1 cellular context compared by ENCODE assay signal in the genomic region with DNA sequence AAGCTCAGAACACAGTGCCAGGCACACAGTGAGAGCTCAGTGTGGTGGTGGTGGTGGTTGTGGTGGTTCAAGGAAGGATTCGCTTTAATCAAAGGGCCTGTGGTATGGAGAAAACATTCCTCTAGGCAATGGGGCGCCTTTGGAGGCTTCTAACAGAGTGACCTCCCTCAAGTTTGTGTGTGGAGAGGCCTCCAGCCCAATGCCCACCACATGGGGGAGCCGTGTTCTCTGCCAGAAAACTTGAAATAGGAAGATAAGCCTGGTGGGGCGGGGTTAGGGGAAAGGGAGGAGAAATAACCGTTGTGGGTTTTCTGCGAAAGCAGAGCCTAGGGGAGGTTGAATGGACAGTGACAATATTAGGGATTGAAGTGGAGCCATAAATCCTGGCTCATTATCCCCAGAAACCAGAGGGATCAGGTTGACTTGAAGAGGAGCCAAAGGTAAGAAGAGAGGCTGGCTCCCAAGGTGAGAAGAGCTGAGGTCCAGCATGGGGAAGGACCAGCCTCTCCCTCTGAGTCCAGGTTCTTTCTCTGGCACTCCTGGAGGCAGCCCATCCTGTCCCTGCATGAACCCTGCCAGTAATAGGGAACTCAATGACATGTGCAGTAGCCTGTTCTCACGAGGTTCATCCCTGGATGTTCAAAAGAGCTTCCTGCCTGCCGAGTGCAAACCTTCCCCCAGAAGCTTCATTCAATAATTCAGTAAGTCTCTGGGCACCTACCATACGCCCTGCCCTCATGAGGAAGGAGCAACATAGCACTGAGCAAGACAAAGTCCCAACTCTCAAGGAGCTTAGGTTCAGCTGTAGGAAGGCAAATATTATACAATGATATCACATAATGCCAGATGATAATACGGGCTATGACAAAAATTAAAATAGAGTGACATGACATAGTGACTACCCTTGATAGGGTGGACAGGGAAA.
TF ChIP-seq lines count a peak whose summit lies in the region.

No MANE protein-coding gene starts in this region.

TF ChIP-seq in HepG2, 621 proteins besides CTCF, POLR2A, EP300 and RAD21 (continued from another document and continues in another):
- TF ChIP-seq, protein P1, sequence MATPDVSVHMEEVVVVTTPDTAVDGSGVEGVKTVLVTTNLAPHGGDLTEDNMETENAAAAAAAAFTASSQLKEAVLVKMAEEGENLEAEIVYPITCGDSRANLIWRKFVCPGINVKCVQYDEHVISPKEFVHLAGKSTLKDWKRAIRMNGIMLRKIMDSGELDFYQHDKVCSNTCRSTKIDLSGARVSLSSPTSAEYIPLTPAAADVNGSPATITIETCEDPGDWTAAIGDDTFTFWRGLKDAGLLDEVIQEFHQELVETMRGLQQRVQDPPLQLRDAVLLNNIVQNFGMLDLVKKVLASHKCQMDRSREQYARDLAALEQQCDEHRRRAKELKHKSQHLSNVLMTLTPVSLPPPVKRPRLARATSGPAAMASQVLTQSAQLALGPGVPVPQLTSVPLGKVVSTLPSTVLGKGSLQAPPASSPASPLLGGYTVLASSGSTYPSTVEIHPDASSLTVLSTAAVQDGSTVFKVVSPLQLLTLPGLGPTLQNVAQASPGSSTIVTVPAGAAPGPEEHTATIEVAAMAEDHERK (CRISPR knock-in tag; IDR thresholded peaks at IDR 0.05; ENCODE audit: low read depth) = no peak
- TF ChIP-seq ZNF776 (CRISPR knock-in tag; IDR thresholded peaks at IDR 0.05) = no peak
- TF ChIP-seq MYNN (CRISPR knock-in tag; IDR thresholded peaks at IDR 0.05; ENCODE audit: low read depth) = no peak
- TF ChIP-seq FOXC1 (CRISPR knock-in tag; IDR thresholded peaks at IDR 0.05; ENCODE audit: borderline replicate concordance) = 0 out of 2 replicates have a peak, but pooled peaks have one; percentile 38
- no peak for TF ChIP-seq ZKSCAN1 (IDR thresholded peaks at IDR 0.05; ENCODE audit: low read length)
- TF ChIP-seq ATF5 (CRISPR knock-in tag; IDR thresholded peaks at IDR 0.05; ENCODE audit: low read depth) = no peak
- TF ChIP-seq, protein P2, sequence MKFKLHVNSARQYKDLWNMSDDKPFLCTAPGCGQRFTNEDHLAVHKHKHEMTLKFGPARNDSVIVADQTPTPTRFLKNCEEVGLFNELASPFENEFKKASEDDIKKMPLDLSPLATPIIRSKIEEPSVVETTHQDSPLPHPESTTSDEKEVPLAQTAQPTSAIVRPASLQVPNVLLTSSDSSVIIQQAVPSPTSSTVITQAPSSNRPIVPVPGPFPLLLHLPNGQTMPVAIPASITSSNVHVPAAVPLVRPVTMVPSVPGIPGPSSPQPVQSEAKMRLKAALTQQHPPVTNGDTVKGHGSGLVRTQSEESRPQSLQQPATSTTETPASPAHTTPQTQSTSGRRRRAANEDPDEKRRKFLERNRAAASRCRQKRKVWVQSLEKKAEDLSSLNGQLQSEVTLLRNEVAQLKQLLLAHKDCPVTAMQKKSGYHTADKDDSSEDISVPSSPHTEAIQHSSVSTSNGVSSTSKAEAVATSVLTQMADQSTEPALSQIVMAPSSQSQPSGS (CRISPR knock-in tag; IDR thresholded peaks at IDR 0.05) = no peak
- TF ChIP-seq, protein P3, sequence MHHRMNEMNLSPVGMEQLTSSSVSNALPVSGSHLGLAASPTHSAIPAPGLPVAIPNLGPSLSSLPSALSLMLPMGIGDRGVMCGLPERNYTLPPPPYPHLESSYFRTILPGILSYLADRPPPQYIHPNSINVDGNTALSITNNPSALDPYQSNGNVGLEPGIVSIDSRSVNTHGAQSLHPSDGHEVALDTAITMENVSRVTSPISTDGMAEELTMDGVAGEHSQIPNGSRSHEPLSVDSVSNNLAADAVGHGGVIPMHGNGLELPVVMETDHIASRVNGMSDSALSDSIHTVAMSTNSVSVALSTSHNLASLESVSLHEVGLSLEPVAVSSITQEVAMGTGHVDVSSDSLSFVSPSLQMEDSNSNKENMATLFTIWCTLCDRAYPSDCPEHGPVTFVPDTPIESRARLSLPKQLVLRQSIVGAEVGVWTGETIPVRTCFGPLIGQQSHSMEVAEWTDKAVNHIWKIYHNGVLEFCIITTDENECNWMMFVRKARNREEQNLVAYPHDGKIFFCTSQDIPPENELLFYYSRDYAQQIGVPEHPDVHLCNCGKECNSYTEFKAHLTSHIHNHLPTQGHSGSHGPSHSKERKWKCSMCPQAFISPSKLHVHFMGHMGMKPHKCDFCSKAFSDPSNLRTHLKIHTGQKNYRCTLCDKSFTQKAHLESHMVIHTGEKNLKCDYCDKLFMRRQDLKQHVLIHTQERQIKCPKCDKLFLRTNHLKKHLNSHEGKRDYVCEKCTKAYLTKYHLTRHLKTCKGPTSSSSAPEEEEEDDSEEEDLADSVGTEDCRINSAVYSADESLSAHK (CRISPR knock-in tag; IDR thresholded peaks at IDR 0.05; ENCODE audit: borderline replicate concordance) = no peak
- TF ChIP-seq ZNF430 (CRISPR knock-in tag; IDR thresholded peaks at IDR 0.05) = no peak
- TF ChIP-seq, protein P4, sequence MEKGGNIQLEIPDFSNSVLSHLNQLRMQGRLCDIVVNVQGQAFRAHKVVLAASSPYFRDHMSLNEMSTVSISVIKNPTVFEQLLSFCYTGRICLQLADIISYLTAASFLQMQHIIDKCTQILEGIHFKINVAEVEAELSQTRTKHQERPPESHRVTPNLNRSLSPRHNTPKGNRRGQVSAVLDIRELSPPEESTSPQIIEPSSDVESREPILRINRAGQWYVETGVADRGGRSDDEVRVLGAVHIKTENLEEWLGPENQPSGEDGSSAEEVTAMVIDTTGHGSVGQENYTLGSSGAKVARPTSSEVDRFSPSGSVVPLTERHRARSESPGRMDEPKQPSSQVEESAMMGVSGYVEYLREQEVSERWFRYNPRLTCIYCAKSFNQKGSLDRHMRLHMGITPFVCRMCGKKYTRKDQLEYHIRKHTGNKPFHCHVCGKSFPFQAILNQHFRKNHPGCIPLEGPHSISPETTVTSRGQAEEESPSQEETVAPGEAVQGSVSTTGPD (CRISPR knock-in tag; IDR thresholded peaks at IDR 0.05) = no peak
- TF ChIP-seq, protein P5, sequence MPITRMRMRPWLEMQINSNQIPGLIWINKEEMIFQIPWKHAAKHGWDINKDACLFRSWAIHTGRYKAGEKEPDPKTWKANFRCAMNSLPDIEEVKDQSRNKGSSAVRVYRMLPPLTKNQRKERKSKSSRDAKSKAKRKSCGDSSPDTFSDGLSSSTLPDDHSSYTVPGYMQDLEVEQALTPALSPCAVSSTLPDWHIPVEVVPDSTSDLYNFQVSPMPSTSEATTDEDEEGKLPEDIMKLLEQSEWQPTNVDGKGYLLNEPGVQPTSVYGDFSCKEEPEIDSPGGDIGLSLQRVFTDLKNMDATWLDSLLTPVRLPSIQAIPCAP (CRISPR knock-in tag; IDR thresholded peaks at IDR 0.05; ENCODE audit: low read depth) = no peak
- no peak for TF ChIP-seq ZMYM2 (CRISPR knock-in tag; IDR thresholded peaks at IDR 0.05)
- TF ChIP-seq, protein P6, sequence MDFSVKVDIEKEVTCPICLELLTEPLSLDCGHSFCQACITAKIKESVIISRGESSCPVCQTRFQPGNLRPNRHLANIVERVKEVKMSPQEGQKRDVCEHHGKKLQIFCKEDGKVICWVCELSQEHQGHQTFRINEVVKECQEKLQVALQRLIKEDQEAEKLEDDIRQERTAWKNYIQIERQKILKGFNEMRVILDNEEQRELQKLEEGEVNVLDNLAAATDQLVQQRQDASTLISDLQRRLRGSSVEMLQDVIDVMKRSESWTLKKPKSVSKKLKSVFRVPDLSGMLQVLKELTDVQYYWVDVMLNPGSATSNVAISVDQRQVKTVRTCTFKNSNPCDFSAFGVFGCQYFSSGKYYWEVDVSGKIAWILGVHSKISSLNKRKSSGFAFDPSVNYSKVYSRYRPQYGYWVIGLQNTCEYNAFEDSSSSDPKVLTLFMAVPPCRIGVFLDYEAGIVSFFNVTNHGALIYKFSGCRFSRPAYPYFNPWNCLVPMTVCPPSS (IDR thresholded peaks at IDR 0.05) = no peak
- no peak for TF ChIP-seq GMEB1 (CRISPR knock-in tag; IDR thresholded peaks at IDR 0.05; ENCODE audit: borderline replicate concordance)
- no peak for TF ChIP-seq TBL1XR1 (IDR thresholded peaks at IDR 0.05; ENCODE audit: borderline replicate concordance, low read length, partially characterized antibody)
- TF ChIP-seq ZNF660 (CRISPR knock-in tag; IDR thresholded peaks at IDR 0.05; ENCODE audit: borderline replicate concordance, low read depth) = no peak
- TF ChIP-seq, protein P7, sequence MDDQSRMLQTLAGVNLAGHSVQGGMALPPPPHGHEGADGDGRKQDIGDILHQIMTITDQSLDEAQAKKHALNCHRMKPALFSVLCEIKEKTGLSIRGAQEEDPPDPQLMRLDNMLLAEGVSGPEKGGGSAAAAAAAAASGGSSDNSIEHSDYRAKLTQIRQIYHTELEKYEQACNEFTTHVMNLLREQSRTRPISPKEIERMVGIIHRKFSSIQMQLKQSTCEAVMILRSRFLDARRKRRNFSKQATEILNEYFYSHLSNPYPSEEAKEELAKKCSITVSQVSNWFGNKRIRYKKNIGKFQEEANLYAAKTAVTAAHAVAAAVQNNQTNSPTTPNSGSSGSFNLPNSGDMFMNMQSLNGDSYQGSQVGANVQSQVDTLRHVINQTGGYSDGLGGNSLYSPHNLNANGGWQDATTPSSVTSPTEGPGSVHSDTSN (CRISPR knock-in tag; IDR thresholded peaks at IDR 0.05; ENCODE audit: borderline replicate concordance) = no peak
- TF ChIP-seq ZNF335 (CRISPR knock-in tag; IDR thresholded peaks at IDR 0.05) = no peak
- TF ChIP-seq RXRA (CRISPR knock-in tag; IDR thresholded peaks at IDR 0.05) = 0 out of 2 replicates have a peak, but pooled peaks have one; percentile 5
- TF ChIP-seq SALL1 (CRISPR knock-in tag; IDR thresholded peaks at IDR 0.05) = 0 out of 2 replicates have a peak, but pooled peaks have one; percentile 36
- TF ChIP-seq, protein P8, sequence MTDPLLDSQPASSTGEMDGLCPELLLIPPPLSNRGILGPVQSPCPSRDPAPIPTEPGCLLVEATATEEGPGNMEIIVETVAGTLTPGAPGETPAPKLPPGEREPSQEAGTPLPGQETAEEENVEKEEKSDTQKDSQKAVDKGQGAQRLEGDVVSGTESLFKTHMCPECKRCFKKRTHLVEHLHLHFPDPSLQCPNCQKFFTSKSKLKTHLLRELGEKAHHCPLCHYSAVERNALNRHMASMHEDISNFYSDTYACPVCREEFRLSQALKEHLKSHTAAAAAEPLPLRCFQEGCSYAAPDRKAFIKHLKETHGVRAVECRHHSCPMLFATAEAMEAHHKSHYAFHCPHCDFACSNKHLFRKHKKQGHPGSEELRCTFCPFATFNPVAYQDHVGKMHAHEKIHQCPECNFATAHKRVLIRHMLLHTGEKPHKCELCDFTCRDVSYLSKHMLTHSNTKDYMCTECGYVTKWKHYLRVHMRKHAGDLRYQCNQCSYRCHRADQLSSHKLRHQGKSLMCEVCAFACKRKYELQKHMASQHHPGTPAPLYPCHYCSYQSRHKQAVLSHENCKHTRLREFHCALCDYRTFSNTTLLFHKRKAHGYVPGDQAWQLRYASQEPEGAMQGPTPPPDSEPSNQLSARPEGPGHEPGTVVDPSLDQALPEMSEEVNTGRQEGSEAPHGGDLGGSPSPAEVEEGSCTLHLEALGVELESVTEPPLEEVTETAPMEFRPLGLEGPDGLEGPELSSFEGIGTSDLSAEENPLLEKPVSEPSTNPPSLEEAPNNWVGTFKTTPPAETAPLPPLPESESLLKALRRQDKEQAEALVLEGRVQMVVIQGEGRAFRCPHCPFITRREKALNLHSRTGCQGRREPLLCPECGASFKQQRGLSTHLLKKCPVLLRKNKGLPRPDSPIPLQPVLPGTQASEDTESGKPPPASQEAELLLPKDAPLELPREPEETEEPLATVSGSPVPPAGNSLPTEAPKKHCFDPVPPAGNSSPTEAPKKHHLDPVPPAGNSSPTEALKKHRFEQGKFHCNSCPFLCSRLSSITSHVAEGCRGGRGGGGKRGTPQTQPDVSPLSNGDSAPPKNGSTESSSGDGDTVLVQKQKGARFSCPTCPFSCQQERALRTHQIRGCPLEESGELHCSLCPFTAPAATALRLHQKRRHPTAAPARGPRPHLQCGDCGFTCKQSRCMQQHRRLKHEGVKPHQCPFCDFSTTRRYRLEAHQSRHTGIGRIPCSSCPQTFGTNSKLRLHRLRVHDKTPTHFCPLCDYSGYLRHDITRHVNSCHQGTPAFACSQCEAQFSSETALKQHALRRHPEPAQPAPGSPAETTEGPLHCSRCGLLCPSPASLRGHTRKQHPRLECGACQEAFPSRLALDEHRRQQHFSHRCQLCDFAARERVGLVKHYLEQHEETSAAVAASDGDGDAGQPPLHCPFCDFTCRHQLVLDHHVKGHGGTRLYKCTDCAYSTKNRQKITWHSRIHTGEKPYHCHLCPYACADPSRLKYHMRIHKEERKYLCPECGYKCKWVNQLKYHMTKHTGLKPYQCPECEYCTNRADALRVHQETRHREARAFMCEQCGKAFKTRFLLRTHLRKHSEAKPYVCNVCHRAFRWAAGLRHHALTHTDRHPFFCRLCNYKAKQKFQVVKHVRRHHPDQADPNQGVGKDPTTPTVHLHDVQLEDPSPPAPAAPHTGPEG (CRISPR knock-in tag; IDR thresholded peaks at IDR 0.05) = no peak
- TF ChIP-seq REXO4 (CRISPR knock-in tag; IDR thresholded peaks at IDR 0.05; ENCODE audit: borderline replicate concordance) = no peak
- no peak for TF ChIP-seq ZFX (CRISPR knock-in tag; IDR thresholded peaks at IDR 0.05; ENCODE audit: low read depth)
- TF ChIP-seq ZNF510 (CRISPR knock-in tag; IDR thresholded peaks at IDR 0.05; ENCODE audit: low read depth) = no peak
- TF ChIP-seq YEATS2 (CRISPR knock-in tag; IDR thresholded peaks at IDR 0.05; ENCODE audit: borderline replicate concordance) = peak; percentile 44; the same call in 1 of the 2 replicates
- no peak for TF ChIP-seq MAZ (IDR thresholded peaks at IDR 0.05; ENCODE audit: borderline replicate concordance, low read depth, low read length)
- no peak for TF ChIP-seq MAZ (CRISPR knock-in tag; IDR thresholded peaks at IDR 0.05; ENCODE audit: low read depth)
- no peak for TF ChIP-seq NFIC (IDR thresholded peaks at IDR 0.05; ENCODE audit: low read length)
- no peak for TF ChIP-seq HOXD1 (CRISPR knock-in tag; IDR thresholded peaks at IDR 0.05)
